ENCODE assay signal across 4 cellular contexts in the genomic region with DNA sequence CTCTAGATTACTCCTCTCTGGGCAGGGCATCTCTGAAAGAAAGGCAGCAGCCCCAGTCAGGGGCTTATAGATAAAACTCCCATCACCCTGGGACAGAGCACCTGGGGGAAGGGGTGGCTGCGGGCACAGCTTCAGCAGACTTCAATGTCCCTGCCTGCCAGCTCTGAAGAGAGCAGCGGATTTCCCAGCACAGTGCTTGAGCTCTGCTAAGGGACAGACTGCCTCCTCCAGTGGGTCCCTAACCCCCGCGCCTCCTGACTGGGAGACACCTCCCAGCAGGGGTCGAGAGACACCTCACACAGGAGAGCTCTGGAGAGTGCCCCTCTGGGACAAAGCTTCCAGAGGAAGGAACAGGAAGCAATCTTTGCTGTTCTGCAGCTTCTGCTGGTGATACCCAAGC. TPM values are rescaled to one million over a fixed set of nuclear protein-coding genes. Genes with fewer than 3 reads are reported as not detected.
"Had no signal": no experiment of that assay in that cellular context is flagged by ENCODE, and none has a peak within 500 bp of the region (broad histone marks: within the 10 kb centered on the region; RNA-seq: fewer than 3 reads in every experiment).

No MANE protein-coding gene starts in this region.

RNA-seq across cellular contexts. Expression of gene CCDC181, which starts 18.9 kb away (rescaled TPM):
- total RNA-seq: naive thymus-derived CD4-positive, alpha-beta T cell; naive thymus-derived CD8-positive, alpha-beta T cell; natural killer cell; spleen had no signal
